In the genomic region with DNA sequence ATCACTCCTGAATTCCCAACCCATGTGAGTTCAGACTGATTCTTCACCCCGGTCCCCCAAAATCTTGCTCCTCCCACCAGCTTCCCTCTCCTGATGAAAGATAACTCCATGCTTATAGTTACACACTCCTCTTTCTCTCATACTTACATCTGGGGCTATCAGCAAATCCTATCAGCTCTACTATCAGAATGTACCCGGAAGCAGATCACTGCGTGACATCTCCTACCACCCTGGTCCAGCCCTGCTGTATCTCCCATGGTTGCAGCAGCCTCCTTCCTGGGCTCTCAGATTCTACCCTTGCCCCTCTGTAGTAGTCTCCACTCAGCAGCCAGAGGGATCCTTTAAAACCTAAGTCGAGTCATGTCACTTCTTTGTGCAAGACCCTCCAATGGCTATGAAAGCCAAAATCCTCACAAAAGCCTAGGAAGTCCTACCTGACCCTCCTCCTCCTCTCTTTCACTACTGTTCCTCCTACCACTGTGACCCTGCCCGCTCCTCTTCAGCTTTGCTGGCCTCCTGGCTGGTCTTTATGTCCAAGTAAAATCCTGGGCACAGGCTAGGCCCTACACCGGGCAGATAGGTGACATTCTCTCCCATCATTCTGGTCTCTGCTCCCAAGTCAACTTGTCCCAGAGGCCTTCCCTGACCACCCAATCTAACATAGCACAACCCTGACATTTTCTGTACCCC, we compare ENCODE assay signal across 1 cellular context.
TF ChIP-seq lines count a peak whose summit lies in the region.

No MANE protein-coding gene starts in this region.

TF ChIP-seq in SK-N-SH treated with all-trans-retinoic acid at 6 μM for 48 hours, 23 proteins besides CTCF, POLR2A, EP300 and RAD21 (continued from another document):
- TF ChIP-seq, protein P1, sequence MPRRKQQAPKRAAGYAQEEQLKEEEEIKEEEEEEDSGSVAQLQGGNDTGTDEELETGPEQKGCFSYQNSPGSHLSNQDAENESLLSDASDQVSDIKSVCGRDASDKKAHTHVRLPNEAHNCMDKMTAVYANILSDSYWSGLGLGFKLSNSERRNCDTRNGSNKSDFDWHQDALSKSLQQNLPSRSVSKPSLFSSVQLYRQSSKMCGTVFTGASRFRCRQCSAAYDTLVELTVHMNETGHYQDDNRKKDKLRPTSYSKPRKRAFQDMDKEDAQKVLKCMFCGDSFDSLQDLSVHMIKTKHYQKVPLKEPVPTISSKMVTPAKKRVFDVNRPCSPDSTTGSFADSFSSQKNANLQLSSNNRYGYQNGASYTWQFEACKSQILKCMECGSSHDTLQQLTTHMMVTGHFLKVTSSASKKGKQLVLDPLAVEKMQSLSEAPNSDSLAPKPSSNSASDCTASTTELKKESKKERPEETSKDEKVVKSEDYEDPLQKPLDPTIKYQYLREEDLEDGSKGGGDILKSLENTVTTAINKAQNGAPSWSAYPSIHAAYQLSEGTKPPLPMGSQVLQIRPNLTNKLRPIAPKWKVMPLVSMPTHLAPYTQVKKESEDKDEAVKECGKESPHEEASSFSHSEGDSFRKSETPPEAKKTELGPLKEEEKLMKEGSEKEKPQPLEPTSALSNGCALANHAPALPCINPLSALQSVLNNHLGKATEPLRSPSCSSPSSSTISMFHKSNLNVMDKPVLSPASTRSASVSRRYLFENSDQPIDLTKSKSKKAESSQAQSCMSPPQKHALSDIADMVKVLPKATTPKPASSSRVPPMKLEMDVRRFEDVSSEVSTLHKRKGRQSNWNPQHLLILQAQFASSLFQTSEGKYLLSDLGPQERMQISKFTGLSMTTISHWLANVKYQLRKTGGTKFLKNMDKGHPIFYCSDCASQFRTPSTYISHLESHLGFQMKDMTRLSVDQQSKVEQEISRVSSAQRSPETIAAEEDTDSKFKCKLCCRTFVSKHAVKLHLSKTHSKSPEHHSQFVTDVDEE (CRISPR knock-in tag; IDR thresholded peaks at IDR 0.05) = no peak
- TF ChIP-seq ARNTL (CRISPR knock-in tag; IDR thresholded peaks at IDR 0.05; ENCODE audit: borderline replicate concordance, low read depth) = no peak
- no peak for TF ChIP-seq ZNF70 (CRISPR knock-in tag; IDR thresholded peaks at IDR 0.05)
- TF ChIP-seq, protein P2, sequence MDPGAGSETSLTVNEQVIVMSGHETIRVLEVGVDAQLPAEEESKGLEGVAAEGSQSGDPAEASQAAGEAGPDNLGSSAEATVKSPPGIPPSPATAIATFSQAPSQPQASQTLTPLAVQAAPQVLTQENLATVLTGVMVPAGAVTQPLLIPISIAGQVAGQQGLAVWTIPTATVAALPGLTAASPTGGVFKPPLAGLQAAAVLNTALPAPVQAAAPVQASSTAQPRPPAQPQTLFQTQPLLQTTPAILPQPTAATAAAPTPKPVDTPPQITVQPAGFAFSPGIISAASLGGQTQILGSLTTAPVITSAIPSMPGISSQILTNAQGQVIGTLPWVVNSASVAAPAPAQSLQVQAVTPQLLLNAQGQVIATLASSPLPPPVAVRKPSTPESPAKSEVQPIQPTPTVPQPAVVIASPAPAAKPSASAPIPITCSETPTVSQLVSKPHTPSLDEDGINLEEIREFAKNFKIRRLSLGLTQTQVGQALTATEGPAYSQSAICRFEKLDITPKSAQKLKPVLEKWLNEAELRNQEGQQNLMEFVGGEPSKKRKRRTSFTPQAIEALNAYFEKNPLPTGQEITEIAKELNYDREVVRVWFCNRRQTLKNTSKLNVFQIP (CRISPR knock-in tag; IDR thresholded peaks at IDR 0.05; ENCODE audit: borderline replicate concordance, low read depth) = no peak
- TF ChIP-seq ZNF8 (CRISPR knock-in tag; IDR thresholded peaks at IDR 0.05) = no peak
- no peak for TF ChIP-seq SNAI2 (CRISPR knock-in tag; IDR thresholded peaks at IDR 0.05)
- no peak for TF ChIP-seq ISL1 (CRISPR knock-in tag; IDR thresholded peaks at IDR 0.05)
- TF ChIP-seq BACH2 (CRISPR knock-in tag; IDR thresholded peaks at IDR 0.05; ENCODE audit: borderline replicate concordance) = no peak
- no peak for TF ChIP-seq ZFP3 (CRISPR knock-in tag; IDR thresholded peaks at IDR 0.05)
- TF ChIP-seq ESRRG (CRISPR knock-in tag; IDR thresholded peaks at IDR 0.05) = no peak
- TF ChIP-seq TCF4 (CRISPR knock-in tag; IDR thresholded peaks at IDR 0.05; ENCODE audit: borderline replicate concordance) = no peak
- no peak for TF ChIP-seq ZNF565 (CRISPR knock-in tag; conservative IDR thresholded peaks at IDR 0.05; ENCODE audit: low read depth)
- TF ChIP-seq, protein P3, sequence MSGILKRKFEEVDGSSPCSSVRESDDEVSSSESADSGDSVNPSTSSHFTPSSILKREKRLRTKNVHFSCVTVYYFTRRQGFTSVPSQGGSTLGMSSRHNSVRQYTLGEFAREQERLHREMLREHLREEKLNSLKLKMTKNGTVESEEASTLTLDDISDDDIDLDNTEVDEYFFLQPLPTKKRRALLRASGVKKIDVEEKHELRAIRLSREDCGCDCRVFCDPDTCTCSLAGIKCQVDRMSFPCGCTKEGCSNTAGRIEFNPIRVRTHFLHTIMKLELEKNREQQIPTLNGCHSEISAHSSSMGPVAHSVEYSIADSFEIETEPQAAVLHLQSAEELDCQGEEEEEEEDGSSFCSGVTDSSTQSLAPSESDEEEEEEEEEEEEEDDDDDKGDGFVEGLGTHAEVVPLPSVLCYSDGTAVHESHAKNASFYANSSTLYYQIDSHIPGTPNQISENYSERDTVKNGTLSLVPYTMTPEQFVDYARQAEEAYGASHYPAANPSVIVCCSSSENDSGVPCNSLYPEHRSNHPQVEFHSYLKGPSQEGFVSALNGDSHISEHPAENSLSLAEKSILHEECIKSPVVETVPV (CRISPR knock-in tag; IDR thresholded peaks at IDR 0.05) = no peak
